Comparison of ENCODE assay signal across 1 cellular context in the genomic region with DNA sequence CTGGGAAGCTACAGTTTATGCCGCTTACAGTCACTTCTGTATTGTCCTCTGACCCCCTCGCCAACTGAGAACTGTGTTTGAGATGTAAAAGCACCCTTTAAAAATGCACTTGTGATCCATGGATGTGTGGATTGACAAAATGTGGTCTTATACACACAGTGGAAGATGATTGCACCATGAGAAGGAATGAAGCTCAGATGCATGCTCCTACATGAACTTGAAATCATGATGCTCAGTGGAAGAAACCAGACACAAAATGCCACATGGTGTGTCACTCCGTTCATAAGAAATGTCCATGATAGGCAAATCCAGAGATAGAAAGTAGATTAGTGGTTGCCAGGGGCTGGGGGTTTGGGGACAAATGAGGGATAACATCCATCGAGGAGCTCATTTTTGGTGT.
TF ChIP-seq lines count a peak whose summit lies in the region.

No MANE protein-coding gene starts in this region.

TF ChIP-seq in A549, 52 proteins besides CTCF, POLR2A, EP300 and RAD21:
- TF ChIP-seq, protein P1, sequence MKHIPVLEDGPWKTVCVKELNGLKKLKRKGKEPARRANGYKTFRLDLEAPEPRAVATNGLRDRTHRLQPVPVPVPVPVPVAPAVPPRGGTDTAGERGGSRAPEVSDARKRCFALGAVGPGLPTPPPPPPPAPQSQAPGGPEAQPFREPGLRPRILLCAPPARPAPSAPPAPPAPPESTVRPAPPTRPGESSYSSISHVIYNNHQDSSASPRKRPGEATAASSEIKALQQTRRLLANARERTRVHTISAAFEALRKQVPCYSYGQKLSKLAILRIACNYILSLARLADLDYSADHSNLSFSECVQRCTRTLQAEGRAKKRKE (CRISPR knock-in tag; IDR thresholded peaks at IDR 0.05; ENCODE audit: low read depth), result no peak
- TF ChIP-seq NPAS2 (CRISPR knock-in tag; IDR thresholded peaks at IDR 0.05; ENCODE audit: borderline replicate concordance), result no peak
- no peak for TF ChIP-seq POLR2AphosphoS2 (conservative IDR thresholded peaks at IDR 0.05; ENCODE audit: low read length)
- no peak for TF ChIP-seq RARB (CRISPR knock-in tag; IDR thresholded peaks at IDR 0.05)
- TF ChIP-seq ZSCAN20 (CRISPR knock-in tag; IDR thresholded peaks at IDR 0.05), result no peak
- no peak for TF ChIP-seq FOSL2 (IDR thresholded peaks at IDR 0.05)
- TF ChIP-seq FOSL2 (CRISPR knock-in tag; IDR thresholded peaks at IDR 0.05), result no peak
- TF ChIP-seq CHD2 (IDR thresholded peaks at IDR 0.05; ENCODE audit: low read length, partially characterized antibody), result no peak
- no peak for TF ChIP-seq EHMT2 (IDR thresholded peaks at IDR 0.05; ENCODE audit: low read depth)
- no peak for TF ChIP-seq JUN (IDR thresholded peaks at IDR 0.05)
- TF ChIP-seq, protein P2, sequence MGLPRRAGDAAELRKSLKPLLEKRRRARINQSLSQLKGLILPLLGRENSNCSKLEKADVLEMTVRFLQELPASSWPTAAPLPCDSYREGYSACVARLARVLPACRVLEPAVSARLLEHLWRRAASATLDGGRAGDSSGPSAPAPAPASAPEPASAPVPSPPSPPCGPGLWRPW (IDR thresholded peaks at IDR 0.05), result no peak
- TF ChIP-seq HEYL (CRISPR knock-in tag; IDR thresholded peaks at IDR 0.05), result no peak
- TF ChIP-seq KDM1A (IDR thresholded peaks at IDR 0.05; ENCODE audit: low read depth), result no peak
- TF ChIP-seq ZNF302 (CRISPR knock-in tag; IDR thresholded peaks at IDR 0.05), result no peak
- TF ChIP-seq, protein P3, sequence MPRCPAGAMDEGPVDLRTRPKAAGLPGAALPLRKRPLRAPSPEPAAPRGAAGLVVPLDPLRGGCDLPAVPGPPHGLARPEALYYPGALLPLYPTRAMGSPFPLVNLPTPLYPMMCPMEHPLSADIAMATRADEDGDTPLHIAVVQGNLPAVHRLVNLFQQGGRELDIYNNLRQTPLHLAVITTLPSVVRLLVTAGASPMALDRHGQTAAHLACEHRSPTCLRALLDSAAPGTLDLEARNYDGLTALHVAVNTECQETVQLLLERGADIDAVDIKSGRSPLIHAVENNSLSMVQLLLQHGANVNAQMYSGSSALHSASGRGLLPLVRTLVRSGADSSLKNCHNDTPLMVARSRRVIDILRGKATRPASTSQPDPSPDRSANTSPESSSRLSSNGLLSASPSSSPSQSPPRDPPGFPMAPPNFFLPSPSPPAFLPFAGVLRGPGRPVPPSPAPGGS (IDR thresholded peaks at IDR 0.05), result no peak
- TF ChIP-seq, protein P4, sequence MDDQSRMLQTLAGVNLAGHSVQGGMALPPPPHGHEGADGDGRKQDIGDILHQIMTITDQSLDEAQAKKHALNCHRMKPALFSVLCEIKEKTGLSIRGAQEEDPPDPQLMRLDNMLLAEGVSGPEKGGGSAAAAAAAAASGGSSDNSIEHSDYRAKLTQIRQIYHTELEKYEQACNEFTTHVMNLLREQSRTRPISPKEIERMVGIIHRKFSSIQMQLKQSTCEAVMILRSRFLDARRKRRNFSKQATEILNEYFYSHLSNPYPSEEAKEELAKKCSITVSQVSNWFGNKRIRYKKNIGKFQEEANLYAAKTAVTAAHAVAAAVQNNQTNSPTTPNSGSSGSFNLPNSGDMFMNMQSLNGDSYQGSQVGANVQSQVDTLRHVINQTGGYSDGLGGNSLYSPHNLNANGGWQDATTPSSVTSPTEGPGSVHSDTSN (IDR thresholded peaks at IDR 0.05), result no peak
- TF ChIP-seq, protein P5, sequence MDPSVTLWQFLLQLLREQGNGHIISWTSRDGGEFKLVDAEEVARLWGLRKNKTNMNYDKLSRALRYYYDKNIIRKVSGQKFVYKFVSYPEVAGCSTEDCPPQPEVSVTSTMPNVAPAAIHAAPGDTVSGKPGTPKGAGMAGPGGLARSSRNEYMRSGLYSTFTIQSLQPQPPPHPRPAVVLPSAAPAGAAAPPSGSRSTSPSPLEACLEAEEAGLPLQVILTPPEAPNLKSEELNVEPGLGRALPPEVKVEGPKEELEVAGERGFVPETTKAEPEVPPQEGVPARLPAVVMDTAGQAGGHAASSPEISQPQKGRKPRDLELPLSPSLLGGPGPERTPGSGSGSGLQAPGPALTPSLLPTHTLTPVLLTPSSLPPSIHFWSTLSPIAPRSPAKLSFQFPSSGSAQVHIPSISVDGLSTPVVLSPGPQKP (IDR thresholded peaks at IDR 0.05; ENCODE audit: low read depth, low read length), result no peak
- TF ChIP-seq, protein P6, sequence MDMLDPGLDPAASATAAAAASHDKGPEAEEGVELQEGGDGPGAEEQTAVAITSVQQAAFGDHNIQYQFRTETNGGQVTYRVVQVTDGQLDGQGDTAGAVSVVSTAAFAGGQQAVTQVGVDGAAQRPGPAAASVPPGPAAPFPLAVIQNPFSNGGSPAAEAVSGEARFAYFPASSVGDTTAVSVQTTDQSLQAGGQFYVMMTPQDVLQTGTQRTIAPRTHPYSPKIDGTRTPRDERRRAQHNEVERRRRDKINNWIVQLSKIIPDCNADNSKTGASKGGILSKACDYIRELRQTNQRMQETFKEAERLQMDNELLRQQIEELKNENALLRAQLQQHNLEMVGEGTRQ (IDR thresholded peaks at IDR 0.05), result no peak
- no peak for TF ChIP-seq SMC3 (IDR thresholded peaks at IDR 0.05)
- no peak for TF ChIP-seq GATA3 (IDR thresholded peaks at IDR 0.05; ENCODE audit: borderline replicate concordance)
